ENCODE assay signal across 9 cellular contexts in the genomic region with DNA sequence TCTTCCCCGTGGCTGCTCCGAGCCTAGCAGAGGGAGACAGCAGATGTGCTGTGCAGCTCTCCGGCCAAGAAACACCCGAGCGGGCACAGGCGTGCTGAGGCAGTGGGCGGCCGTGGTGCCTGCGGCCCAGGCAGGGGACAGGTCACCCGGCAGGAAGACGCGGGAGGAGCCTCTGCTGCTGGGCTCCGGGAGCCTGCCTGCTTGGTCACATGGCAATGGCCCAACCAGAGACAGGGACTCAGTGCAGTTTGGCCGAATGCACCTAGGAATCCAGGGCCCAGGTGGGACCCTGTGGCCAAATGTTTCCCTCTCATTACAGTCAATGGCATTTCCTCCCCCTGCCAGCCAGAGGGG.
DNase-seq lines count a peak whose midpoint lies in the region; ATAC-seq and TF ChIP-seq lines count a peak whose summit lies in the region.
"Had no signal": no experiment of that assay in that cellular context is flagged by ENCODE, and none has a peak within 500 bp of the region (broad histone marks: within the 10 kb centered on the region; RNA-seq: fewer than 3 reads in every experiment).

No MANE protein-coding gene starts in this region.

- peaks cover 5% of the 10 kb centered on the region for H3K27me3 Mint-ChIP-seq in neural progenitor cell (ENCODE audit: insufficient read depth, low read depth)

- H3K9me3 Mint-ChIP-seq in neural progenitor cell = no peaks in the 10 kb centered on the region

- no peak overlapping the region for H3K9ac ChIP-seq in neural progenitor cell

- H3K27me3 ChIP-seq in foreskin keratinocyte = peaks cover 6% of the 10 kb centered on the region
- H3K27me3 ChIP-seq in neural progenitor cell = no peaks in the 10 kb centered on the region

- no peaks in the 10 kb centered on the region for H3K36me3 ChIP-seq in neural progenitor cell

- H3F3A ChIP-seq in neural progenitor cell (ENCODE audit: low read depth) = peaks cover 11% of the 10 kb centered on the region

- peaks cover 28% of the 10 kb centered on the region for H3K36me3 Mint-ChIP-seq in neural progenitor cell

- peak overlapping the region; percentile 73 for H2AFZ ChIP-seq in neural progenitor cell (replicated peaks)

- peak; percentile 23 for DNase-seq in ACHN
- peak; percentile 58 for DNase-seq in NCI-H774 (lab: John Stamatoyannopoulos, UW)
- no peak for DNase-seq in foreskin keratinocyte
- peak; percentile 70 for DNase-seq in neural progenitor cell (ENCODE audit: low spot score)
- DNase-seq in NCI-H1930 (lab: John Stamatoyannopoulos, UW) = no peak
- no peak for DNase-seq in activated CD4-positive, CD25-positive, alpha-beta regulatory T cell (lab: John Stamatoyannopoulos, UW)
- no peak for DNase-seq in T-helper 1 cell

- in situ Hi-C loops in ACHN (cut with HindIII; ENCODE audit: low pct_ligation_motif_present, low pct_unique_long_range_greater_than_20kb, low sequenced_read_pairs) = no loop called here

- TF ChIP-seq CTCF in foreskin keratinocyte (conservative IDR thresholded peaks at IDR 0.05) = no peak
- no peak for TF ChIP-seq CTCF in neural progenitor cell (IDR thresholded peaks at IDR 0.05)

- peaks cover 31% of the 10 kb centered on the region for H3K4me1 Mint-ChIP-seq in neural progenitor cell

- H3K27ac Mint-ChIP-seq in neural progenitor cell = no peak overlapping the region

- no peaks in the 10 kb centered on the region for H3K4me1 ChIP-seq in foreskin keratinocyte
- H3K4me1 ChIP-seq in neural progenitor cell = peaks cover 16% of the 10 kb centered on the region

- H3K27ac ChIP-seq in foreskin keratinocyte = no peak overlapping the region
- no peak overlapping the region for H3K27ac ChIP-seq in neural progenitor cell
- H3K27ac ChIP-seq: C4-2B had no signal

- no peaks in the 10 kb centered on the region for H3K9me3 ChIP-seq in neural progenitor cell (ENCODE audit: low read depth)

- H3K4me2 ChIP-seq in neural progenitor cell = peak overlapping the region; percentile 69

- H4K20me1 ChIP-seq in neural progenitor cell (ENCODE audit: low read depth) = peaks cover 16% of the 10 kb centered on the region

- ATAC-seq in foreskin keratinocyte (peak; percentile 17), GM18519 (IDR thresholded peaks at IDR 0.05; ENCODE audit: low FRiP score, unreplicated experiment) (no peak)

- no peak overlapping the region for H3K4me3 ChIP-seq in neural progenitor cell

- no peak overlapping the region for H3K4me3 Mint-ChIP-seq in neural progenitor cell

- no peaks in the 10 kb centered on the region for H3K79me2 ChIP-seq in neural progenitor cell (ENCODE audit: low read depth)

Comparison
In these comparisons a context has a peak if more than half of its experiments do, and no peak if none do; other contexts are left out.
1. DNase-seq: peak in ACHN (single experiment), NCI-H774 (single experiment) and neural progenitor cell (single experiment); none in foreskin keratinocyte (0 of 2), NCI-H1930 (0 of 2), activated CD4-positive, CD25-positive, alpha-beta regulatory T cell (0 of 4) and T-helper 1 cell (0 of 5).